Comparison of ENCODE assay signal across 9 cellular contexts in genomic region chr19:12783226-12783848, GRCh38. TPM values are rescaled to one million over a fixed set of nuclear protein-coding genes. Genes with fewer than 3 reads are reported as not detected.
DNase-seq lines count a peak whose midpoint lies in the region; ATAC-seq and TF ChIP-seq lines count a peak whose summit lies in the region.
"Had no signal": no experiment of that assay in that cellular context is flagged by ENCODE, and none has a peak within 500 bp of the region (broad histone marks: within the 10 kb centered on the region; RNA-seq: fewer than 3 reads in every experiment).

No MANE protein-coding gene starts in this region.

- H3K4me3 Mint-ChIP-seq in endothelial cell (ENCODE audit: unreplicated experiment) (peak overlapping the region; percentile 84), progenitor cell of endocrine pancreas (ENCODE audit: low read depth) (peak overlapping the region; percentile 65)

- no peak for ATAC-seq in GM18873 (IDR thresholded peaks at IDR 0.05; ENCODE audit: low FRiP score, unreplicated experiment)

- no peaks in the 10 kb centered on the region for H3K9me3 ChIP-seq in SK-N-MC (ENCODE audit: low read depth, low read length)

- H3K27me3 Mint-ChIP-seq in endothelial cell (ENCODE audit: unreplicated experiment) (peaks cover 18% of the 10 kb centered on the region), progenitor cell of endocrine pancreas (peaks cover 10% of the 10 kb centered on the region)

- H3K9ac ChIP-seq in SK-N-MC (ENCODE audit: insufficient read length), result peak overlapping the region; percentile 73

- H3K36me3 Mint-ChIP-seq in endothelial cell (ENCODE audit: low read depth, unreplicated experiment), result peaks cover 4% of the 10 kb centered on the region
- H3K36me3 Mint-ChIP-seq in progenitor cell of endocrine pancreas (ENCODE audit: insufficient read depth), result no peaks in the 10 kb centered on the region

- no peaks in the 10 kb centered on the region for H3K36me3 ChIP-seq in SK-N-MC (ENCODE audit: insufficient read depth, low read length)

- peak overlapping the region; percentile 93 for H3K27ac ChIP-seq in SK-N-MC

- DNase-seq in SK-N-MC (ENCODE audit: low read depth, low spot score) (no peak), endothelial cell (ENCODE audit: low spot score) (no peak), progenitor cell of endocrine pancreas (ENCODE audit: low spot score, unreplicated experiment) (no peak), EL (no peak), GM03348 (ENCODE audit: low spot score) (no peak), SHP77 treated with DMSO at 0.1 percent for 48 hours (lab: John Stamatoyannopoulos, UW) (no peak)

- no peaks in the 10 kb centered on the region for H3K9me3 Mint-ChIP-seq in endothelial cell (ENCODE audit: unreplicated experiment)
- H3K9me3 Mint-ChIP-seq in progenitor cell of endocrine pancreas (ENCODE audit: low read depth), result no peaks in the 10 kb centered on the region

- H3K27ac Mint-ChIP-seq in endothelial cell (ENCODE audit: unreplicated experiment) (peak overlapping the region; percentile 95), progenitor cell of endocrine pancreas (peak overlapping the region; percentile 29)

- H3K4me1 Mint-ChIP-seq in endothelial cell (ENCODE audit: unreplicated experiment), result peaks cover 23% of the 10 kb centered on the region
- peaks cover 9% of the 10 kb centered on the region for H3K4me1 Mint-ChIP-seq in progenitor cell of endocrine pancreas (ENCODE audit: low read depth)

- H3K4me3 ChIP-seq in GM08714 (ENCODE audit: low read length) (peak overlapping the region; percentile 57; the same call in 1 of the 2 replicates), SK-N-MC (peak overlapping the region; percentile 84)

- TF ChIP-seq CTCF in endothelial cell (IDR thresholded peaks at IDR 0.05; ENCODE audit: unreplicated experiment) (no peak), progenitor cell of endocrine pancreas (IDR thresholded peaks at IDR 0.05; ENCODE audit: unreplicated experiment) (no peak)

RNA-seq across cellular contexts. Expression of gene JUNB, which starts 7.9 kb away (rescaled TPM):
- total RNA-seq in endothelial cell (ENCODE audit: unreplicated experiment), result 20.6 TPM
- 5.7 and 6.0 TPM in 2 replicates for total RNA-seq in progenitor cell of endocrine pancreas

RNA-seq across cellular contexts. Expression of gene HOOK2, which starts 8.0 kb away (rescaled TPM):
- total RNA-seq in endothelial cell (ENCODE audit: unreplicated experiment) (30.3 TPM), progenitor cell of endocrine pancreas (115 TPM in 2 replicates)

RNA-seq across cellular contexts. Expression of gene PRDX2, which starts 18.3 kb away (rescaled TPM):
- 215 TPM for total RNA-seq in endothelial cell (ENCODE audit: unreplicated experiment)
- total RNA-seq in progenitor cell of endocrine pancreas, result 524 and 554 TPM in 2 replicates
- total RNA-seq: SK-MEL-5 had no signal

RNA-seq across cellular contexts. Expression of gene THSD8, which starts 18.5 kb away (rescaled TPM):
- 14.2 TPM for total RNA-seq in endothelial cell (ENCODE audit: unreplicated experiment)
- 16.5 and 22.7 TPM in 2 replicates for total RNA-seq in progenitor cell of endocrine pancreas
- total RNA-seq: SK-MEL-5 had no signal

RNA-seq across cellular contexts. Expression of gene RNASEH2A, which starts 23.0 kb away (rescaled TPM):
- total RNA-seq in endothelial cell (ENCODE audit: unreplicated experiment) (26.9 TPM), progenitor cell of endocrine pancreas (32.8 and 37.4 TPM in 2 replicates)
